16 cellular contexts compared by ENCODE assay signal in genomic region chr12:107356266-107356936, GRCh38.
DNase-seq lines count a peak whose midpoint lies in the region; ATAC-seq, FAIRE-seq and TF ChIP-seq lines count a peak whose summit lies in the region.
"Had no signal": no experiment of that assay in that cellular context is flagged by ENCODE, and none has a peak within 500 bp of the region (broad histone marks: within the 10 kb centered on the region; RNA-seq: fewer than 3 reads in every experiment).

No MANE protein-coding gene starts in this region.

- intact Hi-C loops in thyroid gland (cut with DNase I): no loop called here

- H3K4me2 ChIP-seq in neuronal stem cell (ENCODE audit: insufficient read depth, low read length, poor library complexity, severe bottlenecking): no peak overlapping the region

- no peak overlapping the region for H2AFZ ChIP-seq in neuronal stem cell (ENCODE audit: low read length)

- no peak overlapping the region for H3K4me3 ChIP-seq in epithelial cell of esophagus (ENCODE audit: low read length)
- H3K4me3 ChIP-seq in thyroid gland (replicated peaks in 1 of 3): no peak overlapping the region
- H3K4me3 ChIP-seq in neuronal stem cell (ENCODE audit: low read length in 2 of 2): no peak overlapping the region
- H3K4me3 ChIP-seq: SK-N-MC had no signal

- peaks cover 0 to 20% of the 10 kb centered on the region in 2 donors for H3K4me1 ChIP-seq in thyroid gland
- no peaks in the 10 kb centered on the region for H3K4me1 ChIP-seq in neuronal stem cell (ENCODE audit: control insufficient read depth in 2 of 2, insufficient read depth in 1 of 2, low read depth in 1 of 2, low read length in 2 of 2)

- H3K9me3 Mint-ChIP-seq in activated naive CD4-positive, alpha-beta T cell treated with anti-CD3 and anti-CD28 coated beads, Interleukin-2, amount 50 U/mL, for 72 hours: no peaks in the 10 kb centered on the region

- no peaks in the 10 kb centered on the region for H3K79me1 ChIP-seq in neuronal stem cell (ENCODE audit: low read depth, low read length)

- H3K36me3 ChIP-seq in thyroid gland (no peaks in the 10 kb centered on the region), neuronal stem cell (replicated peaks in 1 of 2; ENCODE audit: control insufficient read depth in 2 of 2, insufficient read depth in 2 of 2, low read length in 2 of 2) (no peaks in the 10 kb centered on the region)

- H2BK120ac ChIP-seq in neuronal stem cell (ENCODE audit: low read depth, low read length): no peak overlapping the region

- no peak overlapping the region for H3K27ac Mint-ChIP-seq in activated naive CD4-positive, alpha-beta T cell treated with anti-CD3 and anti-CD28 coated beads, Interleukin-2, amount 50 U/mL, for 72 hours
- H3K27ac Mint-ChIP-seq: endodermal cell, H9, immature natural killer cell, nephron had no signal

- H2AK5ac ChIP-seq in neuronal stem cell (ENCODE audit: low read depth, low read length): no peak overlapping the region

- H3K9me3 ChIP-seq in thyroid gland (no peaks in the 10 kb centered on the region), neuronal stem cell (replicated peaks in 1 of 2; ENCODE audit: control insufficient read depth in 2 of 2, insufficient read depth in 1 of 2, low read depth in 1 of 2, low read length in 2 of 2) (peaks cover 0 to 11% of the 10 kb centered on the region in 2 donors)

- no peak overlapping the region for H3K23ac ChIP-seq in neuronal stem cell (ENCODE audit: low read depth, low read length, poor library complexity)

- H2BK5ac ChIP-seq in neuronal stem cell (ENCODE audit: low read length): no peak overlapping the region

- H3K14ac ChIP-seq in neuronal stem cell (ENCODE audit: low read length): no peak overlapping the region

- H3K9ac ChIP-seq in neuronal stem cell (ENCODE audit: low read depth, low read length, poor library complexity): no peak overlapping the region

- no peak overlapping the region for H3K18ac ChIP-seq in neuronal stem cell (ENCODE audit: low read length)

- peak; percentile 96 for FAIRE-seq in RCC 7860 (lab: Jason Lieb, UNC)

- H4K91ac ChIP-seq in neuronal stem cell (ENCODE audit: low read depth, low read length, poor library complexity): no peak overlapping the region

- no peak overlapping the region for H3K4ac ChIP-seq in neuronal stem cell (ENCODE audit: low read length)

- H2BK15ac ChIP-seq in neuronal stem cell (ENCODE audit: low read length): no peak overlapping the region

- TF ChIP-seq POLR2A in thyroid gland (IDR thresholded peaks at IDR 0.05): no peak

- H3K27me3 ChIP-seq in thyroid gland (no peaks in the 10 kb centered on the region), neuronal stem cell (ENCODE audit: control insufficient read depth in 3 of 3, insufficient read depth in 3 of 3, low read depth in 1 of 3, low read length in 3 of 3) (no peaks in the 10 kb centered on the region)

- peaks cover 0 to 8% of the 10 kb centered on the region in 2 donors for H3K36me3 Mint-ChIP-seq in activated naive CD4-positive, alpha-beta T cell treated with anti-CD3 and anti-CD28 coated beads, Interleukin-2, amount 50 U/mL, for 72 hours
- H3K36me3 Mint-ChIP-seq: immature natural killer cell had no signal

- peak; percentile 76 for ATAC-seq in activated naive CD4-positive, alpha-beta T cell treated with anti-CD3 and anti-CD28 coated beads, Interleukin-2, amount 50 U/mL, for 72 hours
- no peak for ATAC-seq in HG02588 (IDR thresholded peaks at IDR 0.05; ENCODE audit: unreplicated experiment)

- DNase-seq in activated naive CD4-positive, alpha-beta T cell treated with anti-CD3 and anti-CD28 coated beads, Interleukin-2, amount 50 U/mL, for 72 hours (ENCODE audit: low spot score in 2 of 2): no peak
- DNase-seq in activated naive CD4-positive, alpha-beta T cell treated with anti-CD3 and anti-CD28 coated beads, Interleukin-2, amount 50 U/mL, for 16 hours: no peak
- DNase-seq in RCC 7860 (ENCODE audit: low spot score): peak; percentile 91
- DNase-seq in epithelial cell of esophagus (ENCODE audit: low read depth): peak; percentile 76
- DNase-seq in thyroid gland: peak; percentile 42 to 51
- DNase-seq in neuronal stem cell (ENCODE audit: low spot score): no peak
- no peak for DNase-seq in T-helper 9 cell
- DNase-seq: endodermal cell; H9; immature natural killer cell; NCI-H524; stimulated activated CD4-positive, alpha-beta T cell treated with anti-CD3 and anti-CD28 coated beads, Interleukin-15, amount 100 ng/mL, for 24 hours had no signal

- no peak overlapping the region for H2BK12ac ChIP-seq in neuronal stem cell (ENCODE audit: low read length)

- 61 to 62% methylated on average over 7 of the region's 7 CpGs for WGBS in thyroid gland, 2 donors
- WGBS in neuronal stem cell (ENCODE audit: extremely low coverage in 2 of 2, insufficient read length in 2 of 2, insufficient replicate concordance in 1 of 2), 2 donors: no CpG with 5 or more reads among the region's 7 CpGs

- H3K27ac ChIP-seq in thyroid gland: no peak overlapping the region
- no peak overlapping the region for H3K27ac ChIP-seq in neuronal stem cell (replicated peaks; ENCODE audit: low read length)
- H3K27ac ChIP-seq: C4-2B, SK-N-MC had no signal

- TF ChIP-seq CTCF in epithelial cell of esophagus (IDR thresholded peaks at IDR 0.05; ENCODE audit: insufficient read depth, low read depth, low read length, missing control alignments): no peak
- no peak for TF ChIP-seq CTCF in thyroid gland (IDR thresholded peaks at IDR 0.05)

- no peak overlapping the region for H4K8ac ChIP-seq in neuronal stem cell (ENCODE audit: low read depth, low read length)

Comparison
In these comparisons a context has a peak if more than half of its experiments do, and no peak if none do; other contexts are left out.
1. DNase-seq: peak in RCC 7860 (single experiment), epithelial cell of esophagus (single experiment) and thyroid gland (2 of 2); none in activated naive CD4-positive, alpha-beta T cell treated with anti-CD3 and anti-CD28 coated beads, Interleukin-2, amount 50 U/mL, for 72 hours (0 of 2), activated naive CD4-positive, alpha-beta T cell treated with anti-CD3 and anti-CD28 coated beads, Interleukin-2, amount 50 U/mL, for 16 hours (single experiment), neuronal stem cell (single experiment) and T-helper 9 cell (single experiment).